In the genomic region with DNA sequence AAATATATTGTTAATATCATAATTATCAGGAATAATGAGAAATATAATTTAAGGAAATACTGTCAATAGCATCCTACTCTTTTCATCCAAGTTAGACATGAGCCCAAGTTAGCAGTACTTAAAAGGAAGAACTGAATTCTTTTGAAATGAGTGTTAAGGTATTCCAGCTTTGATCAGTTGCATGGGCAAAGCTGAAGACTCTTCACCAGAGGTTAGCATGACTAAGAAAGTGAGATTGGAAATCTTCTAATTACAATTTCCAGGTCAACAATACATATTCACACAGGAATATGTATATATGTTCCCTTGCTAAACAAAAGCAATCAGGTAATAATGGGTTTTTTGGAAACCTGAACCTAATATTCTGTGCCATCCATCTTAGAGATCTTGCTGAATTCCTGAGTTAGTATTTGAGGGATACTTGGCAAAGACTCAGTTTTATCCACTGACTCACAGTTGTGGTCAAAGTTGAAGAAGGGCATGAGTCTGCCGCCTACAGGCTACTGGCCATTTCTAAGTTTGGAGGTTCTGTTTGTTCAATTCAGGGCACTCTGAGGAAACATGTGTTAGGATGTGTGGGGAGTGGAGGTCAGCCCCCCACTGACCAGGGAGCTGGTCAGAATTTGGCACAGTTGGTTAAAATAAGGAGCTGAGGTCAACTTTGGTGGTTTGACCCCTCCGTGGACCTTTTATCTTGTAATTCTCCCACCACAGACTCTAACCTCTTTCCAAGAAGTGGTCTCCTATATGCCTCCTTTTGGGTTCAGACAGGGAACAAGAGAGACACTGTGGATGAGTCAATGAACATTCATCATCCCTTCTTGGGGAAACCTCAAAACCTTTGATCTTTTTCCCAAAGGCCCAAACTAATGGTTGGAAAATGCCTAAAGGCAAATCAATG, we compare ENCODE assay signal across 1 cellular context.
TF ChIP-seq lines count a peak whose summit lies in the region.

No MANE protein-coding gene starts in this region.

TF ChIP-seq in K562, 482 proteins besides CTCF, POLR2A, EP300 and RAD21 (continued from another document and continues in another):
- TF ChIP-seq, protein P1, sequence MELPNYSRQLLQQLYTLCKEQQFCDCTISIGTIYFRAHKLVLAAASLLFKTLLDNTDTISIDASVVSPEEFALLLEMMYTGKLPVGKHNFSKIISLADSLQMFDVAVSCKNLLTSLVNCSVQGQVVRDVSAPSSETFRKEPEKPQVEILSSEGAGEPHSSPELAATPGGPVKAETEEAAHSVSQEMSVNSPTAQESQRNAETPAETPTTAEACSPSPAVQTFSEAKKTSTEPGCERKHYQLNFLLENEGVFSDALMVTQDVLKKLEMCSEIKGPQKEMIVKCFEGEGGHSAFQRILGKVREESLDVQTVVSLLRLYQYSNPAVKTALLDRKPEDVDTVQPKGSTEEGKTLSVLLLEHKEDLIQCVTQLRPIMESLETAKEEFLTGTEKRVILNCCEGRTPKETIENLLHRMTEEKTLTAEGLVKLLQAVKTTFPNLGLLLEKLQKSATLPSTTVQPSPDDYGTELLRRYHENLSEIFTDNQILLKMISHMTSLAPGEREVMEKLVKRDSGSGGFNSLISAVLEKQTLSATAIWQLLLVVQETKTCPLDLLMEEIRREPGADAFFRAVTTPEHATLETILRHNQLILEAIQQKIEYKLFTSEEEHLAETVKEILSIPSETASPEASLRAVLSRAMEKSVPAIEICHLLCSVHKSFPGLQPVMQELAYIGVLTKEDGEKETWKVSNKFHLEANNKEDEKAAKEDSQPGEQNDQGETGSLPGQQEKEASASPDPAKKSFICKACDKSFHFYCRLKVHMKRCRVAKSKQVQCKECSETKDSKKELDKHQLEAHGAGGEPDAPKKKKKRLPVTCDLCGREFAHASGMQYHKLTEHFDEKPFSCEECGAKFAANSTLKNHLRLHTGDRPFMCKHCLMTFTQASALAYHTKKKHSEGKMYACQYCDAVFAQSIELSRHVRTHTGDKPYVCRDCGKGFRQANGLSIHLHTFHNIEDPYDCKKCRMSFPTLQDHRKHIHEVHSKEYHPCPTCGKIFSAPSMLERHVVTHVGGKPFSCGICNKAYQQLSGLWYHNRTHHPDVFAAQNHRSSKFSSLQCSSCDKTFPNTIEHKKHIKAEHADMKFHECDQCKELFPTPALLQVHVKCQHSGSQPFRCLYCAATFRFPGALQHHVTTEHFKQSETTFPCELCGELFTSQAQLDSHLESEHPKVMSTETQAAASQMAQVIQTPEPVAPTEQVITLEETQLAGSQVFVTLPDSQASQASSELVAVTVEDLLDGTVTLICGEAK (IDR thresholded peaks at IDR 0.05): no peak
- TF ChIP-seq, protein P1 (CRISPR knock-in tag; IDR thresholded peaks at IDR 0.05): no peak
- TF ChIP-seq, protein P2, sequence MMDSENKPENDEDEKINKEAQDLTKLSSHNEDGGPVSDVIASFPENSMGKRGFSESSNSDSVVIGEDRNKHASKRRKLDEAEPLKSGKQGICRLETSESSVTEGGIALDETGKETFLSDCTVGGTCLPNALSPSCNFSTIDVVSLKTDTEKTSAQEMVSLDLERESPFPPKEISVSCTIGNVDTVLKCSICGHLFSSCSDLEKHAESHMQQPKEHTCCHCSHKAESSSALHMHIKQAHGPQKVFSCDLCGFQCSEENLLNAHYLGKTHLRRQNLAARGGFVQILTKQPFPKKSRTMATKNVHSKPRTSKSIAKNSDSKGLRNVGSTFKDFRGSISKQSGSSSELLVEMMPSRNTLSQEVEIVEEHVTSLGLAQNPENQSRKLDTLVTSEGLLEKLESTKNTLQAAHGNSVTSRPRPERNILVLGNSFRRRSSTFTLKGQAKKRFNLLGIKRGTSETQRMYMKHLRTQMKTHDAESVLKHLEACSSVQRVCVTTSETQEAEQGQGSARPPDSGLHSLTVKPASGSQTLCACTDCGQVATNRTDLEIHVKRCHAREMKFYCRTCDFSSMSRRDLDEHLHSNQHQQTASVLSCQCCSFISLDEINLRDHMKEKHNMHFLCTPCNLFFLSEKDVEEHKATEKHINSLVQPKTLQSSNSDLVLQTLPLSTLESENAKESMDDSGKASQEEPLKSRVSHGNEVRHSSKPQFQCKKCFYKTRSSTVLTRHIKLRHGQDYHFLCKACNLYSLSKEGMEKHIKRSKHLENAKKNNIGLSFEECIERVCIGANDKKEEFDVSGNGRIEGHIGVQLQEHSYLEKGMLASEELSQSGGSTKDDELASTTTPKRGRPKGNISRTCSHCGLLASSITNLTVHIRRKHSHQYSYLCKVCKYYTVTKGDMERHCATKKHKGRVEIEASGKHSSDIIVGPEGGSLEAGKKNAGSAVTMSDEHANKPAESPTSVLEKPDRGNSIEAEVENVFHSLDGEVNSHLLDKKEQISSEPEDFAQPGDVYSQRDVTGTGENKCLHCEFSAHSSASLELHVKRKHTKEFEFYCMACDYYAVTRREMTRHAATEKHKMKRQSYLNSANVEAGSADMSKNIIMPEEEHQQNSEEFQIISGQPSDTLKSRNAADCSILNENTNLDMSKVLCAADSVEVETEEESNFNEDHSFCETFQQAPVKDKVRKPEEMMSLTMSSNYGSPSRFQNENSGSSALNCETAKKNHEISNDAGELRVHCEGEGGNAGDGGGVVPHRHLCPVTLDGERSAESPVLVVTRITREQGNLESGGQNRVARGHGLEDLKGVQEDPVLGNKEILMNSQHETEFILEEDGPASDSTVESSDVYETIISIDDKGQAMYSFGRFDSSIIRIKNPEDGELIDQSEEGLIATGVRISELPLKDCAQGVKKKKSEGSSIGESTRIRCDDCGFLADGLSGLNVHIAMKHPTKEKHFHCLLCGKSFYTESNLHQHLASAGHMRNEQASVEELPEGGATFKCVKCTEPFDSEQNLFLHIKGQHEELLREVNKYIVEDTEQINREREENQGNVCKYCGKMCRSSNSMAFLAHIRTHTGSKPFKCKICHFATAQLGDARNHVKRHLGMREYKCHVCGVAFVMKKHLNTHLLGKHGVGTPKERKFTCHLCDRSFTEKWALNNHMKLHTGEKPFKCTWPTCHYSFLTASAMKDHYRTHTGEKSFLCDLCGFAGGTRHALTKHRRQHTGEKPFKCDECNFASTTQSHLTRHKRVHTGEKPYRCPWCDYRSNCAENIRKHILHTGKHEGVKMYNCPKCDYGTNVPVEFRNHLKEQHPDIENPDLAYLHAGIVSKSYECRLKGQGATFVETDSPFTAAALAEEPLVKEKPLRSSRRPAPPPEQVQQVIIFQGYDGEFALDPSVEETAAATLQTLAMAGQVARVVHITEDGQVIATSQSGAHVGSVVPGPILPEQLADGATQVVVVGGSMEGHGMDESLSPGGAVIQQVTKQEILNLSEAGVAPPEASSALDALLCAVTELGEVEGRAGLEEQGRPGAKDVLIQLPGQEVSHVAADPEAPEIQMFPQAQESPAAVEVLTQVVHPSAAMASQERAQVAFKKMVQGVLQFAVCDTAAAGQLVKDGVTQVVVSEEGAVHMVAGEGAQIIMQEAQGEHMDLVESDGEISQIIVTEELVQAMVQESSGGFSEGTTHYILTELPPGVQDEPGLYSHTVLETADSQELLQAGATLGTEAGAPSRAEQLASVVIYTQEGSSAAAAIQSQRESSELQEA (IDR thresholded peaks at IDR 0.05; ENCODE audit: low read depth): no peak
- TF ChIP-seq NFIX (CRISPR knock-in tag; IDR thresholded peaks at IDR 0.05; ENCODE audit: low read depth): no peak
- TF ChIP-seq HOXB6 (CRISPR knock-in tag; IDR thresholded peaks at IDR 0.05; ENCODE audit: borderline replicate concordance): no peak
- TF ChIP-seq, protein P3, sequence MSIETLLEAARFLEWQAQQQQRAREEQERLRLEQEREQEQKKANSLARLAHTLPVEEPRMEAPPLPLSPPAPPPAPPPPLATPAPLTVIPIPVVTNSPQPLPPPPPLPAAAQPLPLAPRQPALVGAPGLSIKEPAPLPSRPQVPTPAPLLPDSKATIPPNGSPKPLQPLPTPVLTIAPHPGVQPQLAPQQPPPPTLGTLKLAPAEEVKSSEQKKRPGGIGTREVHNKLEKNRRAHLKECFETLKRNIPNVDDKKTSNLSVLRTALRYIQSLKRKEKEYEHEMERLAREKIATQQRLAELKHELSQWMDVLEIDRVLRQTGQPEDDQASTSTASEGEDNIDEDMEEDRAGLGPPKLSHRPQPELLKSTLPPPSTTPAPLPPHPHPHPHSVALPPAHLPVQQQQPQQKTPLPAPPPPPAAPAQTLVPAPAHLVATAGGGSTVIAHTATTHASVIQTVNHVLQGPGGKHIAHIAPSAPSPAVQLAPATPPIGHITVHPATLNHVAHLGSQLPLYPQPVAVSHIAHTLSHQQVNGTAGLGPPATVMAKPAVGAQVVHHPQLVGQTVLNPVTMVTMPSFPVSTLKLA (conservative IDR thresholded peaks at IDR 0.05): no peak
- peak; percentile 91 for TF ChIP-seq FOSL1 (tag; conservative IDR thresholded peaks at IDR 0.05)
- no peak for TF ChIP-seq ZNF644 (tag; IDR thresholded peaks at IDR 0.05; ENCODE audit: low read depth)
- no peak for TF ChIP-seq BRF2 (IDR thresholded peaks at IDR 0.05; ENCODE audit: borderline replicate concordance, insufficient read depth, insufficient read length)
- no peak for TF ChIP-seq ETS1 (conservative IDR thresholded peaks at IDR 0.05; ENCODE audit: control insufficient read depth, low read depth, low read length)
- no peak for TF ChIP-seq ZNF263 (CRISPR knock-in tag; IDR thresholded peaks at IDR 0.05; ENCODE audit: borderline replicate concordance)
- 0 out of 4 replicates have a peak, but pooled peaks of 1 of the 2 experiments have one; percentile 13 for TF ChIP-seq RCOR1 (IDR thresholded peaks at IDR 0.05; ENCODE audit: borderline replicate concordance in 1 of 2, low read depth in 2 of 2, low read length in 2 of 2)
- no peak for TF ChIP-seq ZNF124 (CRISPR knock-in tag; IDR thresholded peaks at IDR 0.05)
- TF ChIP-seq PCBP2 (IDR thresholded peaks at IDR 0.05; ENCODE audit: low read depth, low read length, poor library complexity, severe bottlenecking): no peak
- TF ChIP-seq DEAF1 (CRISPR knock-in tag; IDR thresholded peaks at IDR 0.05): no peak
- TF ChIP-seq FOXP1 (CRISPR knock-in tag; IDR thresholded peaks at IDR 0.05): no peak
- no peak for TF ChIP-seq ZNF76 (CRISPR knock-in tag; IDR thresholded peaks at IDR 0.05; ENCODE audit: borderline replicate concordance)
- TF ChIP-seq ZHX1 (conservative IDR thresholded peaks at IDR 0.05; ENCODE audit: low read length): no peak
